Comparison of ENCODE assay signal across 32 cellular contexts in genomic region chr12:57885207-57885606, GRCh38.
"Had no signal": no experiment of that assay in that cellular context is flagged by ENCODE, and none has a peak within 500 bp of the region (broad histone marks: within the 10 kb centered on the region; RNA-seq: fewer than 3 reads in every experiment).

No MANE protein-coding gene starts in this region.

- H3K9me3 ChIP-seq: body of pancreas, breast epithelium had no signal

- H3K4me3 ChIP-seq: body of pancreas, breast epithelium had no signal

- H3K27ac Mint-ChIP-seq: activated CD4-positive, alpha-beta memory T cell treated with anti-CD3 and anti-CD28 coated beads for 36 hours; activated CD4-positive, alpha-beta T cell treated with anti-CD3 and anti-CD28 coated beads for 36 hours; activated CD4-positive, alpha-beta T cell treated with anti-CD3 and anti-CD28 coated beads, Interleukin-2, amount 10 ng/mL, durations not matched to agents 7 days and 5 days; activated CD8-positive, alpha-beta T cell treated with anti-CD3 and anti-CD28 coated beads for 36 hours; activated naive CD4-positive, alpha-beta T cell treated with anti-CD3 and anti-CD28 coated beads, Interleukin-2, amount 10 ng/mL, durations not matched to agents 7 days and 5 days; activated naive CD4-positive, alpha-beta T cell treated with anti-CD3 and anti-CD28 coated beads, Interleukin-2, amount 50 U/mL, for 24 hours; activated naive CD8-positive, alpha-beta T cell; activated naive CD8-positive, alpha-beta T cell treated with anti-CD3 and anti-CD28 coated beads, Interleukin-2, amount 10 ng/mL, durations not matched to agents 7 days and 5 days; activated naive CD8-positive, alpha-beta T cell treated with anti-CD3 and anti-CD28 coated beads, Interleukin-2, amount 50 U/mL, for 24 hours; activated T-helper 2 cell treated with anti-CD3 and anti-CD28 coated beads, Interferon-gamma antibody, Interleukin-2, Interleukin-4, amounts not matched to agents 10 μg/mL and 5 μg/mL and 100 μg/mL, durations not matched to agents 14 hours and 24 hours and 36 hours; T-helper 17 cell had no signal

- H3K27me3 ChIP-seq: body of pancreas, brain microvascular endothelial cell, breast epithelium had no signal

- H3K36me3 Mint-ChIP-seq: activated naive CD8-positive, alpha-beta T cell had no signal

- H3K27me3 Mint-ChIP-seq: activated CD4-positive, alpha-beta memory T cell treated with anti-CD3 and anti-CD28 coated beads for 36 hours; activated CD8-positive, alpha-beta T cell treated with anti-CD3 and anti-CD28 coated beads for 36 hours; activated naive CD4-positive, alpha-beta T cell treated with anti-CD3 and anti-CD28 coated beads, Interleukin-2, amount 50 U/mL, for 24 hours; activated naive CD8-positive, alpha-beta T cell; T-helper 17 cell had no signal

- DNase-seq: activated CD4-positive, alpha-beta memory T cell treated with anti-CD3 and anti-CD28 coated beads for 36 hours; activated CD4-positive, alpha-beta T cell treated with anti-CD3 and anti-CD28 coated beads for 1 hour; activated CD4-positive, alpha-beta T cell treated with anti-CD3 and anti-CD28 coated beads for 36 hours; activated CD4-positive, alpha-beta T cell treated with anti-CD3 and anti-CD28 coated beads for 48 hours; activated CD4-positive, alpha-beta T cell treated with anti-CD3 and anti-CD28 coated beads, Interleukin-2, amount 10 ng/mL, durations not matched to agents 7 days and 5 days; activated CD4-positive, CD25-positive, alpha-beta regulatory T cell; activated CD8-positive, alpha-beta memory T cell treated with anti-CD3 and anti-CD28 coated beads, Interleukin-2, amount 50 U/mL, for 4 hours; activated CD8-positive, alpha-beta T cell treated with anti-CD3 and anti-CD28 coated beads for 36 hours; activated effector memory CD4-positive, alpha-beta T cell treated with Interleukin-2 at 50 U/mL for 16 hours; activated gamma-delta T cell; activated naive CD4-positive, alpha-beta T cell treated with anti-CD3 and anti-CD28 coated beads, Interleukin-2, amount 10 ng/mL, durations not matched to agents 7 days and 5 days; activated naive CD4-positive, alpha-beta T cell treated with Interleukin-2 at 50 U/mL for 16 hours; activated naive CD8-positive, alpha-beta T cell treated with anti-CD3 and anti-CD28 coated beads, Interleukin-2, amount 10 ng/mL, durations not matched to agents 7 days and 5 days; activated naive CD8-positive, alpha-beta T cell treated with anti-CD3 and anti-CD28 coated beads, Interleukin-2, amount 50 U/mL, for 24 hours; activated T-cell treated with anti-CD3 and anti-CD28 coated beads for 4 hours; activated T-cell treated with anti-CD3 and anti-CD28 coated beads, Interleukin-2, amount 50 U/mL, for 1 hour; activated T-cell treated with anti-CD3 and anti-CD28 coated beads, Interleukin-2, amount 50 U/mL, for 4 hours; amygdala; anterior cingulate cortex; body of pancreas; brain microvascular endothelial cell; central memory CD4-positive, alpha-beta T cell; T-helper 17 cell had no signal

- H3K27ac ChIP-seq: body of pancreas, brain microvascular endothelial cell, breast epithelium, VCaP had no signal

- H3K9me3 Mint-ChIP-seq: activated T-helper 2 cell treated with anti-CD3 and anti-CD28 coated beads, Interferon-gamma antibody, Interleukin-2, Interleukin-4, amounts not matched to agents 10 μg/mL and 5 μg/mL and 100 μg/mL, durations not matched to agents 14 hours and 24 hours and 36 hours had no signal

- ATAC-seq: activated CD4-positive, alpha-beta T cell treated with anti-CD3 and anti-CD28 coated beads for 36 hours; activated CD4-positive, CD25-positive, alpha-beta regulatory T cell treated with anti-CD3 and anti-CD28 coated beads, Interleukin-2, amount 50 U/mL, for 24 hours; activated CD8-positive, alpha-beta T cell treated with anti-CD3 and anti-CD28 coated beads for 36 hours; activated naive CD8-positive, alpha-beta T cell treated with anti-CD3 and anti-CD28 coated beads, Interleukin-2, amount 50 U/mL, for 24 hours; activated T-cell treated with anti-CD3 and anti-CD28 coated beads, Interleukin-2, amount 50 U/mL, for 4 hours; body of pancreas; T-helper 17 cell had no signal

- H3K4me3 Mint-ChIP-seq: activated CD4-positive, alpha-beta memory T cell treated with anti-CD3 and anti-CD28 coated beads for 36 hours; activated CD4-positive, alpha-beta T cell treated with anti-CD3 and anti-CD28 coated beads for 36 hours; activated CD4-positive, alpha-beta T cell treated with anti-CD3 and anti-CD28 coated beads, Interleukin-2, amount 10 ng/mL, durations not matched to agents 7 days and 5 days; activated CD8-positive, alpha-beta T cell treated with anti-CD3 and anti-CD28 coated beads for 36 hours; activated naive CD4-positive, alpha-beta T cell treated with anti-CD3 and anti-CD28 coated beads, Interleukin-2, amount 10 ng/mL, durations not matched to agents 7 days and 5 days; activated naive CD4-positive, alpha-beta T cell treated with anti-CD3 and anti-CD28 coated beads, Interleukin-2, amount 50 U/mL, for 24 hours; activated naive CD8-positive, alpha-beta T cell; activated naive CD8-positive, alpha-beta T cell treated with anti-CD3 and anti-CD28 coated beads, Interleukin-2, amount 10 ng/mL, durations not matched to agents 7 days and 5 days; activated naive CD8-positive, alpha-beta T cell treated with anti-CD3 and anti-CD28 coated beads, Interleukin-2, amount 50 U/mL, for 24 hours; activated T-cell treated with anti-CD3 and anti-CD28 coated beads, Interleukin-2, amount 50 U/mL, for 4 hours; T-helper 17 cell had no signal

- H3K36me3 ChIP-seq: brain microvascular endothelial cell, breast epithelium had no signal

- FAIRE-seq: astrocyte, colon, TTC549 had no signal
